In the genomic region with DNA sequence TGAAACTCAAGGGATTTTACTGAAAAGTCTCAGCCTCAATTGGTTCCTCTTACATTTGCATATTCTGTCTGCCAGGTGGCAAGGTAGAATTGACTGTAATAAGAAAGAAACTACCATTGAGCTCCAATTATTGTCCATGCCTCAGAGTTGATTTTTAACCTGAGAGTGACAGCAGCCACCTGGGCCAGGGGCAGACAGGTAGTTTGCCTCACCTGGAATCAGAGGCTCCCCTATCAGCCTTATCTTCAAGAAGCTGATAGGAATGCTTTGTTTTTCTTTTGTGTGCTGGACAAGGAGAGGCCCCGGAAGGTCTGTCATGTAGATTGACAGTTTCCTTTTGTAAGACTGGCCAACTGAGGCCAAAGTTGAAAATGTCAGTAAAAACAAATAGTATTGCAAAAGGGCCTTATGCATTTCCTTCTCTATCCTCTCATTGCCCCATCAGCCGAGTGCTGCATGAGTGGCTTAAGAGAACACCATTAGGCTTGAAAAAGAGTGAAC, we compare ENCODE assay signal across 1 cellular context.
TF ChIP-seq lines count a peak whose summit lies in the region.

No MANE protein-coding gene starts in this region.

TF ChIP-seq in GM12878, 131 proteins besides CTCF, POLR2A, EP300 and RAD21 (continued from another document):
- TF ChIP-seq RAD51 (IDR thresholded peaks at IDR 0.05), result no peak
- TF ChIP-seq, protein P1, sequence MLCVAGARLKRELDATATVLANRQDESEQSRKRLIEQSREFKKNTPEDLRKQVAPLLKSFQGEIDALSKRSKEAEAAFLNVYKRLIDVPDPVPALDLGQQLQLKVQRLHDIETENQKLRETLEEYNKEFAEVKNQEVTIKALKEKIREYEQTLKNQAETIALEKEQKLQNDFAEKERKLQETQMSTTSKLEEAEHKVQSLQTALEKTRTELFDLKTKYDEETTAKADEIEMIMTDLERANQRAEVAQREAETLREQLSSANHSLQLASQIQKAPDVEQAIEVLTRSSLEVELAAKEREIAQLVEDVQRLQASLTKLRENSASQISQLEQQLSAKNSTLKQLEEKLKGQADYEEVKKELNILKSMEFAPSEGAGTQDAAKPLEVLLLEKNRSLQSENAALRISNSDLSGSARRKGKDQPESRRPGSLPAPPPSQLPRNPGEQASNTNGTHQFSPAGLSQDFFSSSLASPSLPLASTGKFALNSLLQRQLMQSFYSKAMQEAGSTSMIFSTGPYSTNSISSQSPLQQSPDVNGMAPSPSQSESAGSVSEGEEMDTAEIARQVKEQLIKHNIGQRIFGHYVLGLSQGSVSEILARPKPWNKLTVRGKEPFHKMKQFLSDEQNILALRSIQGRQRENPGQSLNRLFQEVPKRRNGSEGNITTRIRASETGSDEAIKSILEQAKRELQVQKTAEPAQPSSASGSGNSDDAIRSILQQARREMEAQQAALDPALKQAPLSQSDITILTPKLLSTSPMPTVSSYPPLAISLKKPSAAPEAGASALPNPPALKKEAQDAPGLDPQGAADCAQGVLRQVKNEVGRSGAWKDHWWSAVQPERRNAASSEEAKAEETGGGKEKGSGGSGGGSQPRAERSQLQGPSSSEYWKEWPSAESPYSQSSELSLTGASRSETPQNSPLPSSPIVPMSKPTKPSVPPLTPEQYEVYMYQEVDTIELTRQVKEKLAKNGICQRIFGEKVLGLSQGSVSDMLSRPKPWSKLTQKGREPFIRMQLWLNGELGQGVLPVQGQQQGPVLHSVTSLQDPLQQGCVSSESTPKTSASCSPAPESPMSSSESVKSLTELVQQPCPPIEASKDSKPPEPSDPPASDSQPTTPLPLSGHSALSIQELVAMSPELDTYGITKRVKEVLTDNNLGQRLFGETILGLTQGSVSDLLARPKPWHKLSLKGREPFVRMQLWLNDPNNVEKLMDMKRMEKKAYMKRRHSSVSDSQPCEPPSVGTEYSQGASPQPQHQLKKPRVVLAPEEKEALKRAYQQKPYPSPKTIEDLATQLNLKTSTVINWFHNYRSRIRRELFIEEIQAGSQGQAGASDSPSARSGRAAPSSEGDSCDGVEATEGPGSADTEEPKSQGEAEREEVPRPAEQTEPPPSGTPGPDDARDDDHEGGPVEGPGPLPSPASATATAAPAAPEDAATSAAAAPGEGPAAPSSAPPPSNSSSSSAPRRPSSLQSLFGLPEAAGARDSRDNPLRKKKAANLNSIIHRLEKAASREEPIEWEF (IDR thresholded peaks at IDR 0.05; ENCODE audit: insufficient replicate concordance, low read depth, low read length), result no peak
- no peak for TF ChIP-seq HCFC1 (IDR thresholded peaks at IDR 0.05; ENCODE audit: low read length)
